In genomic region chr6:146240307-146240706, GRCh38 we compare ENCODE assay signal across 24 cellular contexts.
"Had no signal": no experiment of that assay in that cellular context is flagged by ENCODE, and none has a peak within 500 bp of the region (broad histone marks: within the 10 kb centered on the region; RNA-seq: fewer than 3 reads in every experiment).

No MANE protein-coding gene starts in this region.

- H3K27ac Mint-ChIP-seq: immature natural killer cell; memory B cell; naive thymus-derived CD4-positive, alpha-beta T cell; natural killer cell treated with Interleukin-12 subunit alpha and Interleukin-12 subunit beta and Interleukin-15 and Interleukin-18, amount 100 ng/mL, for 72 hours; progenitor cell of endocrine pancreas; stimulated activated naive CD8-positive, alpha-beta T cell treated with anti-CD3 and anti-CD28 coated beads, Interleukin-15, Interleukin-2, amounts not matched to agents 100 ng/mL and 50 ng/mL, for 24 hours; type B pancreatic cell had no signal

- H3K27me3 Mint-ChIP-seq: natural killer cell treated with Interleukin-12 subunit alpha and Interleukin-12 subunit beta and Interleukin-15 and Interleukin-18, amount 100 ng/mL, for 72 hours; progenitor cell of endocrine pancreas; stimulated activated naive CD8-positive, alpha-beta T cell treated with anti-CD3 and anti-CD28 coated beads, Interleukin-15, Interleukin-2, amounts not matched to agents 100 ng/mL and 50 ng/mL, for 24 hours had no signal

- H3K4me3 Mint-ChIP-seq: immature natural killer cell; memory B cell; naive thymus-derived CD4-positive, alpha-beta T cell; natural killer cell treated with Interleukin-12 subunit alpha and Interleukin-12 subunit beta and Interleukin-15 and Interleukin-18, amount 100 ng/mL, for 72 hours; stimulated activated naive CD8-positive, alpha-beta T cell treated with anti-CD3 and anti-CD28 coated beads, Interleukin-15, Interleukin-2, amounts not matched to agents 100 ng/mL and 50 ng/mL, for 24 hours; type B pancreatic cell had no signal

- DNase-seq: immature natural killer cell; islet precursor cell; left ventricle myocardium inferior; midbrain; mucosa of descending colon; naive thymus-derived CD4-positive, alpha-beta T cell; ovary; stimulated activated CD4-positive, alpha-beta T cell treated with anti-CD3 and anti-CD28 coated beads, Interleukin-12 subunit alpha, Interleukin-12 subunit beta, amount 100 ng/mL, for 4 hours; stimulated activated CD4-positive, alpha-beta T cell treated with anti-CD3 and anti-CD28 coated beads, Interleukin-15, amount 100 ng/mL, for 24 hours; stimulated activated CD4-positive, alpha-beta T cell treated with anti-CD3 and anti-CD28 coated beads, Interleukin-2, amount 100 ng/mL, for 24 hours; stimulated activated CD4-positive, alpha-beta T cell treated with anti-CD3 and anti-CD28 coated beads, Interleukin-4, amount 100 ng/mL, for 1 hour; stimulated activated naive CD4-positive, alpha-beta T cell had no signal

- H3K4me1 Mint-ChIP-seq: immature natural killer cell; memory B cell; naive thymus-derived CD4-positive, alpha-beta T cell had no signal

- H3K27ac ChIP-seq: left ventricle myocardium inferior, neutrophil, ovary, right atrium auricular region, skin epidermis, tibial nerve, vagina had no signal

- H3K36me3 Mint-ChIP-seq: immature natural killer cell; memory B cell; naive thymus-derived CD4-positive, alpha-beta T cell; type B pancreatic cell had no signal

- H3K27me3 ChIP-seq: neutrophil, ovary, right atrium auricular region, tibial nerve, vagina had no signal

- H3K4me1 ChIP-seq: left ventricle myocardium inferior, right atrium auricular region, tibial nerve, vagina had no signal

- H3K36me3 ChIP-seq: left ventricle myocardium inferior, neutrophil, ovary, right atrium auricular region, tibial nerve, vagina had no signal

- H3K9me3 ChIP-seq: mucosa of descending colon, neutrophil, ovary, vagina had no signal

- ATAC-seq: mucosa of descending colon; naive thymus-derived CD4-positive, alpha-beta T cell; natural killer cell treated with Interleukin-12 subunit alpha and Interleukin-12 subunit beta and Interleukin-15 and Interleukin-18, amount 100 ng/mL, for 72 hours; sciatic nerve had no signal

- H3K4me3 ChIP-seq: left ventricle myocardium inferior, lung, mucosa of descending colon, ovary, right atrium auricular region, skin epidermis, tibial nerve, vagina had no signal
